In the genomic region with DNA sequence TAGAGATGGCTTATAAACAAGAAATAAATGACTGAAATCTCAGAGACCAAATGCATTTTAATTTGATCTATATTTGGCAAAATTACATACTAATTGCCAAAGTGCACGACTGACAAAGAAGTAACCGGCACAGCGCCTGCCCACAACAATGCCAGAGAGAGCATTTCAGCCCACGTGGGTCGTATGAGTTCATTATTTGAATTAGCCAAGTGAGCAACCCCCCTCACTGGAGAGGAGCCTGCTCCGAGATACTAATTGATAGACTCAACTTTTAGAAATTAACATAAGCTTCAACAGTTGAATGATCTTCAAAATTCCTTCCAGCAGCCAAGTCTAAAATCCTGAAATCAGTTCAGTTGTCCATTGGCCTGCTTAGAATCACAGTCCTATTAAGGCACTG, we compare ENCODE assay signal across 21 cellular contexts.
"Had no signal": no experiment of that assay in that cellular context is flagged by ENCODE, and none has a peak within 500 bp of the region (broad histone marks: within the 10 kb centered on the region; RNA-seq: fewer than 3 reads in every experiment).

No MANE protein-coding gene starts in this region.

- H3K27me3 Mint-ChIP-seq: IgD-negative memory B cell had no signal

- H3K27ac ChIP-seq: HL-60, KMS-11, SJSA1, SK-N-MC had no signal

- H3K36me3 ChIP-seq: SJSA1 had no signal

- H3K4me1 ChIP-seq: SJSA1 had no signal

- H3K4me1 Mint-ChIP-seq: IgD-negative memory B cell had no signal

- DNase-seq: Kasumi-1, MM.1S, NCI-H1092 treated with DMSO at 0.1 percent for 48 hours, NCI-H1417 treated with DMSO at 0.1 percent for 48 hours, NCI-H1694, NCI-H187 treated with DMSO at 0.1 percent for 48 hours, NCI-H2029 treated with DMSO at 0.1 percent for 48 hours, NCI-H2107, NCI-H2227 treated with DMSO at 0.1 percent for 48 hours, NCI-H510A, NCI-H524 treated with DMSO at 0.1 percent for 48 hours, NCI-H82, Right ventricle myocardium superior, RPMI8226, SIG-M5 had no signal

- H3K4me3 Mint-ChIP-seq: IgD-negative memory B cell had no signal

- H3K27me3 ChIP-seq: SJSA1 had no signal

- H3K4me3 ChIP-seq: K562, SJSA1, SK-N-MC had no signal

- H3K27ac Mint-ChIP-seq: IgD-negative memory B cell had no signal
